Comparison of ENCODE assay signal across 18 cellular contexts in genomic region chr11:11397043-11397415, GRCh38.
"Had no signal": no experiment of that assay in that cellular context is flagged by ENCODE, and none has a peak within 500 bp of the region (broad histone marks: within the 10 kb centered on the region; RNA-seq: fewer than 3 reads in every experiment).

No MANE protein-coding gene starts in this region.

- H3K9me3 ChIP-seq: lower lobe of right lung, psoas muscle, SJCRH30, thyroid gland had no signal

- H3K4me3 Mint-ChIP-seq: activated CD8-positive, alpha-beta memory T cell treated with anti-CD3 and anti-CD28 coated beads, Interleukin-2, amount 10 ng/mL, durations not matched to agents 7 days and 5 days; activated naive CD8-positive, alpha-beta T cell; activated T-cell treated with anti-CD3 and anti-CD28 coated beads, Interleukin-2, amount 50 U/mL, for 4 hours; endodermal cell; nephron; stimulated activated naive CD8-positive, alpha-beta T cell treated with anti-CD3 and anti-CD28 coated beads, Interleukin-15, Interleukin-2, amounts not matched to agents 100 ng/mL and 50 ng/mL, for 24 hours had no signal

- H3K4me1 ChIP-seq: SJCRH30 had no signal

- H3K27ac Mint-ChIP-seq: activated CD8-positive, alpha-beta memory T cell treated with anti-CD3 and anti-CD28 coated beads, Interleukin-2, amount 10 ng/mL, durations not matched to agents 7 days and 5 days; activated naive CD8-positive, alpha-beta T cell; endodermal cell; stimulated activated naive CD8-positive, alpha-beta T cell treated with anti-CD3 and anti-CD28 coated beads, Interleukin-15, Interleukin-2, amounts not matched to agents 100 ng/mL and 50 ng/mL, for 24 hours had no signal

- H3K4me3 ChIP-seq: lower lobe of right lung, psoas muscle, SJCRH30, thyroid gland had no signal

- H3K4me1 Mint-ChIP-seq: activated CD8-positive, alpha-beta memory T cell treated with anti-CD3 and anti-CD28 coated beads, Interleukin-2, amount 10 ng/mL, durations not matched to agents 7 days and 5 days had no signal

- H3K36me3 Mint-ChIP-seq: activated CD8-positive, alpha-beta memory T cell treated with anti-CD3 and anti-CD28 coated beads, Interleukin-2, amount 10 ng/mL, durations not matched to agents 7 days and 5 days; activated naive CD8-positive, alpha-beta T cell had no signal

- DNase-seq: activated CD4-positive, alpha-beta T cell treated with anti-CD3 and anti-CD28 coated beads for 1 hour; activated CD4-positive, alpha-beta T cell treated with anti-CD3 and anti-CD28 coated beads, Interleukin-2, amount 50 U/mL, for 48 hours; activated CD8-positive, alpha-beta memory T cell treated with anti-CD3 and anti-CD28 coated beads, Interleukin-2, amount 10 ng/mL, durations not matched to agents 7 days and 5 days; activated effector memory CD4-positive, alpha-beta T cell treated with anti-CD3 and anti-CD28 coated beads, Interleukin-2, amount 50 U/mL, for 16 hours; activated T-cell treated with anti-CD3 and anti-CD28 coated beads, Interleukin-2, amount 50 U/mL, for 4 hours; aorta; endodermal cell; erythroblast; glutamatergic neuron; lower lobe of right lung; SJCRH30; stimulated activated CD4-positive, alpha-beta T cell treated with anti-CD3 and anti-CD28 coated beads, Interleukin-2, amount 100 ng/mL, for 48 hours; stimulated activated CD8-positive, alpha-beta memory T cell treated with anti-CD3 and anti-CD28 coated beads, Interleukin-4, amount 100 ng/mL, for 48 hours; thyroid gland had no signal

- H3K27ac ChIP-seq: lower lobe of right lung, psoas muscle, SJCRH30, thyroid gland had no signal

- H3K27me3 ChIP-seq: SJCRH30, thyroid gland had no signal

- H3K9me3 Mint-ChIP-seq: activated T-cell treated with anti-CD3 and anti-CD28 coated beads, Interleukin-2, amount 50 U/mL, for 4 hours; endodermal cell; nephron; stimulated activated naive CD8-positive, alpha-beta T cell treated with anti-CD3 and anti-CD28 coated beads, Interleukin-15, Interleukin-2, amounts not matched to agents 100 ng/mL and 50 ng/mL, for 24 hours had no signal

- H3K36me3 ChIP-seq: lower lobe of right lung, SJCRH30, thyroid gland had no signal
